1 cellular context compared by ENCODE assay signal in genomic region chr7:150961510-150962284, GRCh38.
TF ChIP-seq lines count a peak whose summit lies in the region.

No MANE protein-coding gene starts in this region.

TF ChIP-seq in K562, 482 proteins besides CTCF, POLR2A, EP300 and RAD21 (continued from another document and continues in another):
- peak; percentile 8; the same call in 1 of the 2 replicates for TF ChIP-seq E2F3 (CRISPR knock-in tag; IDR thresholded peaks at IDR 0.05)
- TF ChIP-seq ZNF174 (CRISPR knock-in tag; IDR thresholded peaks at IDR 0.05) = no peak
- no peak for TF ChIP-seq BRCA1 (IDR thresholded peaks at IDR 0.05)
- no peak for TF ChIP-seq BRCA1 (CRISPR knock-in tag; IDR thresholded peaks at IDR 0.05)
- TF ChIP-seq PRPF4 (IDR thresholded peaks at IDR 0.05; ENCODE audit: insufficient read depth, low read depth, low read length, poor library complexity, severe bottlenecking) = no peak
- no peak for TF ChIP-seq ZNF263 (CRISPR knock-in tag; IDR thresholded peaks at IDR 0.05; ENCODE audit: borderline replicate concordance)
- no peak for TF ChIP-seq ZNF146 (CRISPR knock-in tag; IDR thresholded peaks at IDR 0.05; ENCODE audit: unreplicated experiment)
- no peak for TF ChIP-seq ZNF398 (CRISPR knock-in tag; IDR thresholded peaks at IDR 0.05)
- TF ChIP-seq POLR2AphosphoS5 (IDR thresholded peaks at IDR 0.05; ENCODE audit: control insufficient read depth, insufficient read depth, low read depth, low read length) = no peak; the same call in 1 of the 2 replicates
- no peak for TF ChIP-seq CTCFL (IDR thresholded peaks at IDR 0.05; ENCODE audit: borderline replicate concordance, insufficient read depth, low read depth, low read length, poor library complexity, severe bottlenecking)
- peak; percentile 16; the same call in 1 of the 2 replicates for TF ChIP-seq MIER1 (IDR thresholded peaks at IDR 0.05; ENCODE audit: low read depth)
- TF ChIP-seq ZNF780A (CRISPR knock-in tag; IDR thresholded peaks at IDR 0.05) = no peak
- TF ChIP-seq PHF20 (IDR thresholded peaks at IDR 0.05; ENCODE audit: partially characterized antibody) = no peak
- no peak for TF ChIP-seq TAL1 (IDR thresholded peaks at IDR 0.05)
- TF ChIP-seq TCF3 (CRISPR knock-in tag; IDR thresholded peaks at IDR 0.05) = no peak; the same call in 1 of the 2 replicates
- TF ChIP-seq FOXM1 (IDR thresholded peaks at IDR 0.05; ENCODE audit: low read depth) = no peak
- TF ChIP-seq FOXM1 (CRISPR knock-in tag; IDR thresholded peaks at IDR 0.05; ENCODE audit: low read depth) = peak; percentile 63; the same call in 1 of the 2 replicates
- no peak for TF ChIP-seq NELFE (IDR thresholded peaks at IDR 0.05; ENCODE audit: insufficient read depth, insufficient read length)
- no peak for TF ChIP-seq POLR3A (IDR thresholded peaks at IDR 0.05; ENCODE audit: borderline replicate concordance, extremely low read depth, insufficient read depth, insufficient read length)
- no peak for TF ChIP-seq USF2 (CRISPR knock-in tag; IDR thresholded peaks at IDR 0.05)
- TF ChIP-seq SIN3B (IDR thresholded peaks at IDR 0.05; ENCODE audit: low read depth) = no peak
- no peak for TF ChIP-seq NR2F6 (CRISPR knock-in tag; IDR thresholded peaks at IDR 0.05)
- no peak for TF ChIP-seq ZNF764 (CRISPR knock-in tag; IDR thresholded peaks at IDR 0.05; ENCODE audit: low read depth)
- 0 out of 2 replicates have a peak, but pooled peaks have one; percentile 1 for TF ChIP-seq ELF2 (CRISPR knock-in tag; IDR thresholded peaks at IDR 0.05)
- no peak for TF ChIP-seq HINFP (tag; conservative IDR thresholded peaks at IDR 0.05; ENCODE audit: low read depth)
- no peak for TF ChIP-seq HDAC6 (IDR thresholded peaks at IDR 0.05; ENCODE audit: low read depth, low read length)
- no peak for TF ChIP-seq ZSCAN29 (IDR thresholded peaks at IDR 0.05)
- TF ChIP-seq ZNF184 (CRISPR knock-in tag; IDR thresholded peaks at IDR 0.05) = no peak
- no peak for TF ChIP-seq DLX4 (CRISPR knock-in tag; IDR thresholded peaks at IDR 0.05)
- no peak for TF ChIP-seq BRF1 (IDR thresholded peaks at IDR 0.05; ENCODE audit: borderline replicate concordance, extremely low read depth, insufficient read length)
- TF ChIP-seq SMAD2 (IDR thresholded peaks at IDR 0.05; ENCODE audit: low read depth, low read length) = no peak
- no peak for TF ChIP-seq TRIM24 (IDR thresholded peaks at IDR 0.05)
- no peak for TF ChIP-seq MECOM (CRISPR knock-in tag; IDR thresholded peaks at IDR 0.05)
- peak; percentile 35; the same call in 1 of the 2 replicates for TF ChIP-seq CHD2 (IDR thresholded peaks at IDR 0.05; ENCODE audit: low read depth, low read length)
- TF ChIP-seq STAT6 (CRISPR knock-in tag; IDR thresholded peaks at IDR 0.05) = no peak
- no peak for TF ChIP-seq U2AF2 (optimal IDR thresholded peaks at IDR 0.05; ENCODE audit: low read depth, low read length)
- no peak for TF ChIP-seq PTTG1 (tag; IDR thresholded peaks at IDR 0.05; ENCODE audit: low read depth)
- TF ChIP-seq TAF15 (IDR thresholded peaks at IDR 0.05; ENCODE audit: low read depth, low read length) = no peak
- no peak; the same call in 1 of the 2 replicates for TF ChIP-seq ATF4 (CRISPR knock-in tag; IDR thresholded peaks at IDR 0.05)
- no peak for TF ChIP-seq LEF1 (IDR thresholded peaks at IDR 0.05)
- TF ChIP-seq REST (CRISPR knock-in tag; IDR thresholded peaks at IDR 0.05; ENCODE audit: low read depth) = no peak; the same call in 1 of the 2 replicates
- TF ChIP-seq FOXA3 (CRISPR knock-in tag; conservative IDR thresholded peaks at IDR 0.05 in 1 of 2, IDR thresholded peaks at IDR 0.05 in 1 of 2) = no peak; a peak in 1 of 4 replicates
- TF ChIP-seq ETV1 (tag; conservative IDR thresholded peaks at IDR 0.05; ENCODE audit: low read depth) = peak; percentile 37
- TF ChIP-seq ZNF165 (CRISPR knock-in tag; IDR thresholded peaks at IDR 0.05; ENCODE audit: borderline replicate concordance) = peak; percentile 80; the same call in 1 of the 2 replicates
- no peak for TF ChIP-seq FOXP1 (CRISPR knock-in tag; IDR thresholded peaks at IDR 0.05)
- TF ChIP-seq ZNF639 (CRISPR knock-in tag; conservative IDR thresholded peaks at IDR 0.05 in 1 of 2, IDR thresholded peaks at IDR 0.05 in 1 of 2) = no peak
